9 cellular contexts compared by ENCODE assay signal in genomic region chr5:144183254-144183889, GRCh38. TPM values are rescaled to one million over a fixed set of nuclear protein-coding genes. Genes with fewer than 3 reads are reported as not detected.
A peak's percentile ranks its signal among the peaks of the same experiment; 100 is the strongest.
DNase-seq lines count a peak whose midpoint lies in the region; ATAC-seq, FAIRE-seq and TF ChIP-seq lines count a peak whose summit lies in the region.
"Had no signal": no experiment of that assay in that cellular context is flagged by ENCODE, and none has a peak within 500 bp of the region (broad histone marks: within the 10 kb centered on the region; RNA-seq: fewer than 3 reads in every experiment).

No MANE protein-coding gene starts in this region.

- H3K27ac ChIP-seq in PC-3 (ENCODE audit: low read length) (no peak overlapping the region), sigmoid colon (no peak overlapping the region)

- BruUV-seq in PC-3 (replicated peaks; lab: Mats Ljungman, UMichigan): no TSS peak

- TF ChIP-seq POLR2A in GM12891 (IDR thresholded peaks at IDR 0.05; ENCODE audit: low read depth, low read length) (no peak), sigmoid colon (IDR thresholded peaks at IDR 0.05) (no peak)

- H3K4me3 ChIP-seq in PC-3 (ENCODE audit: low read length) (no peak overlapping the region), epithelial cell of proximal tubule (ENCODE audit: low read depth, low read length) (no peak overlapping the region), sigmoid colon (no peak overlapping the region)

- no peaks in the 10 kb centered on the region for H3K36me3 ChIP-seq in PC-3 (ENCODE audit: low read depth, low read length)
- no peaks in the 10 kb centered on the region for H3K36me3 ChIP-seq in sigmoid colon

- DNase-seq in ACHN: peak; percentile 32
- DNase-seq in GM12891 (ENCODE audit: insufficient read length, low spot score): no peak
- DNase-seq in PC-3: peak; percentile 68
- DNase-seq in epithelial cell of proximal tubule (ENCODE audit: low read depth): no peak
- DNase-seq in sigmoid colon: no peak
- DNase-seq in activated T-cell treated with anti-CD3 and anti-CD28 coated beads, Interleukin-2, amount 50 U/mL, for 48 hours: no peak
- DNase-seq: activated naive CD8-positive, alpha-beta T cell treated with anti-CD3 and anti-CD28 coated beads, Interleukin-2, amount 10 ng/mL, durations not matched to agents 7 days and 5 days had no signal

- H3K9ac ChIP-seq in PC-3 (ENCODE audit: low read length): no peak overlapping the region

- in situ Hi-C loops in ACHN (cut with HindIII; ENCODE audit: low pct_ligation_motif_present, low pct_unique_long_range_greater_than_20kb, low sequenced_read_pairs): no loop called here

- POLR2A ChIA-PET in PC-3 (lab: Charles Lee; ENCODE audit: unreplicated experiment): no interaction called here

- no peaks in the 10 kb centered on the region for H3K9me2 ChIP-seq in PC-3 (replicated peaks; ENCODE audit: low read length)

- H3K79me2 ChIP-seq in PC-3 (ENCODE audit: low read length): no peaks in the 10 kb centered on the region

- peak; percentile 72 for TF ChIP-seq CTCF in PC-3 (conservative IDR thresholded peaks at IDR 0.05; ENCODE audit: low read depth, low read length)
- peak; percentile 70 for TF ChIP-seq CTCF in epithelial cell of proximal tubule (conservative IDR thresholded peaks at IDR 0.05; ENCODE audit: low read depth, low read length)
- peak in 3 of 4 experiments; percentile 31 to 70 (median 58) for TF ChIP-seq CTCF in sigmoid colon (IDR thresholded peaks at IDR 0.05)

- no peaks in the 10 kb centered on the region for H3K9me3 ChIP-seq in PC-3 (ENCODE audit: low read length)
- H3K9me3 ChIP-seq in sigmoid colon: no peaks in the 10 kb centered on the region

- H3K4me1 ChIP-seq in PC-3 (ENCODE audit: insufficient read depth, low read length): peaks cover 10% of the 10 kb centered on the region
- peaks cover 0 to 11% (median 8%) of the 10 kb centered on the region in 4 donors for H3K4me1 ChIP-seq in sigmoid colon

- WGBS in sigmoid colon, 2 donors: 11 to 22% methylated on average over 4 of the region's 4 CpGs

- peak; percentile 73 for ATAC-seq in PC-3
- ATAC-seq in HG03139 (IDR thresholded peaks at IDR 0.05; ENCODE audit: unreplicated experiment): no peak
- ATAC-seq in GM21825 (IDR thresholded peaks at IDR 0.05; ENCODE audit: unreplicated experiment): no peak

- H3F3A ChIP-seq in PC-3 (ENCODE audit: low read length, unreplicated experiment): no peaks in the 10 kb centered on the region

- CTCF ChIA-PET in PC-3 (lab: Charles Lee): no interaction called here

- no peak overlapping the region for H2AFZ ChIP-seq in PC-3 (ENCODE audit: low read length)

- no peaks in the 10 kb centered on the region for H4K20me1 ChIP-seq in PC-3 (ENCODE audit: low read length)

- peak; percentile 52 for FAIRE-seq in GM12891 (lab: Jason Lieb, UNC)

- intact Hi-C loops in PC-3 (cut with micrococcal nuclease) (loop anchor here (5.0 to 10.0 kb wide), 3 partner anchors 781 to 1466 kb away; partner anchors contain the start of gene NR3C1), sigmoid colon (cut with DNase I) (no loop called here)

- H3K4me2 ChIP-seq in PC-3 (ENCODE audit: low read length): 0 out of 2 replicates have a peak overlapping the region, but pooled peaks have one; percentile 19

- H3K27me3 ChIP-seq in PC-3 (ENCODE audit: low read length) (no peaks in the 10 kb centered on the region), sigmoid colon (no peaks in the 10 kb centered on the region)

- TF ChIP-seq EP300 in sigmoid colon (IDR thresholded peaks at IDR 0.05): no peak

TF ChIP-seq in GM12891, 5 proteins besides CTCF, POLR2A, EP300 and RAD21:
- no peak for TF ChIP-seq SPI1 (IDR thresholded peaks at IDR 0.05; ENCODE audit: low read depth, low read length)
- no peak for TF ChIP-seq POLR2AphosphoS5 (IDR thresholded peaks at IDR 0.05; ENCODE audit: low read depth, low read length)
- TF ChIP-seq POU2F2 (IDR thresholded peaks at IDR 0.05; ENCODE audit: low read depth, low read length): no peak
- TF ChIP-seq TAF1 (IDR thresholded peaks at IDR 0.05; ENCODE audit: low read depth, low read length): no peak
- no peak for TF ChIP-seq PAX5 (IDR thresholded peaks at IDR 0.05; ENCODE audit: insufficient read depth, low read length, severe bottlenecking)

RNA-seq across cellular contexts. Expression of gene KCTD16, which starts 12.7 kb away (rescaled TPM):
- polyA plus RNA-seq in GM12891 (2012; ENCODE audit: low read depth, missing spikeins): 0.08 TPM
- not detected in 2 replicates for total RNA-seq in PC-3 (2014; rRNA removed)
- total RNA-seq in epithelial cell of proximal tubule: 0.06 and 0.14 TPM in 2 replicates
- under 1 TPM; under 0.01 to 0.71 (median 0.22) TPM for total RNA-seq in sigmoid colon
- under 1 TPM in 1 of 3 donors, not detected in 2; 0.04 TPM for polyA plus RNA-seq in sigmoid colon

RNA-seq across cellular contexts. Expression of gene YIPF5, which starts 12.9 kb away (rescaled TPM):
- polyA plus RNA-seq in GM12891 (2012; ENCODE audit: low read depth, missing spikeins): 16.8 TPM
- total RNA-seq in PC-3 (2014; rRNA removed) (17.6 and 24.1 TPM in 2 replicates), epithelial cell of proximal tubule (19.7 and 37.6 TPM in 2 replicates), sigmoid colon (10 to 100 TPM; 35.2 to 44.6 (median 39.6) TPM)
- 10 to 100 TPM; 12.3 to 19.5 (median 16.8) TPM for polyA plus RNA-seq in sigmoid colon

Comparison
In these comparisons a context has a peak if more than half of its experiments do, and no peak if none do; other contexts are left out.
1. DNase-seq: peak in ACHN (single experiment) and PC-3 (single experiment); none in GM12891 (single experiment), epithelial cell of proximal tubule (single experiment), sigmoid colon (single experiment) and activated T-cell treated with anti-CD3 and anti-CD28 coated beads, Interleukin-2, amount 50 U/mL, for 48 hours (0 of 2).
2. Peak in every context shown above with its lines, with median percentiles within 50 percentile points of each other: CTCF ChIP-seq.